ENCODE assay signal across 8 cellular contexts in the genomic region with DNA sequence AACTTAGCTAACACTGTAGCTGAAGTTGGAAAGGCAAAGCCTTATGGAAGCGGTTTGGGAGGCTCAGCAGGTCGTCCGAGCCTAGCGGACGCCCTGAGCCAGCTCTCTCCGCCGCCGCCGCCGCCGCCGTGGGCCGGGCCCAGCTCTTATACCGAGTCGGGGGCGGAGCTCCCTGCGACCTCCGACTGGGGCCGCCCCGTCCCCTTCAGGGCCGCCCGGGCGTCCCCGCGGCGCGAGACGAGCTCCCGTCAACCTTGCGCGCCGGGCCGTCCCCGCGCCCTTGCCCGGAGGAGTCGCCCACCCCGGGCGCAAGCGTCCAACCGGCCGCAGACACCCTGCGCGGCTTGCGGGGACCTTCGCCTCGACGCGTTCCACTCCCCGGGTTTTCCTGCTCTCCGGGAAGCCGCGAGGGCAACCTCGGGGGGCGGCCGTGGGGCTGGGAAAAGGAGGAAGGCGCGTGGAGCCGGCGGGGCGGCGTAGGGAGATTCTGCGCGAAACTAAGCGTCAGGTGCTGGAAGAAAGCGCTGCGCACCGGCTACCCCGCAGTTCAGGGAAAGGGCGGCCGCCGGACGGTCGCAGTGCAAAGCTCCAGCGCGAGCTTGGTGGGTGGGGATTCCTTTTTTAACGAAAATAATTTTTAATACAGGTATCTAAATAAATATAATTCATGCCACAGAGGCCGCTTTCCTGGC. TPM values are rescaled to one million over a fixed set of nuclear protein-coding genes. Genes with fewer than 3 reads are reported as not detected.
A peak's percentile ranks its signal among the peaks of the same experiment; 100 is the strongest.
DNase-seq lines count a peak whose midpoint lies in the region; ATAC-seq and TF ChIP-seq lines count a peak whose summit lies in the region.

A gene with protein sequence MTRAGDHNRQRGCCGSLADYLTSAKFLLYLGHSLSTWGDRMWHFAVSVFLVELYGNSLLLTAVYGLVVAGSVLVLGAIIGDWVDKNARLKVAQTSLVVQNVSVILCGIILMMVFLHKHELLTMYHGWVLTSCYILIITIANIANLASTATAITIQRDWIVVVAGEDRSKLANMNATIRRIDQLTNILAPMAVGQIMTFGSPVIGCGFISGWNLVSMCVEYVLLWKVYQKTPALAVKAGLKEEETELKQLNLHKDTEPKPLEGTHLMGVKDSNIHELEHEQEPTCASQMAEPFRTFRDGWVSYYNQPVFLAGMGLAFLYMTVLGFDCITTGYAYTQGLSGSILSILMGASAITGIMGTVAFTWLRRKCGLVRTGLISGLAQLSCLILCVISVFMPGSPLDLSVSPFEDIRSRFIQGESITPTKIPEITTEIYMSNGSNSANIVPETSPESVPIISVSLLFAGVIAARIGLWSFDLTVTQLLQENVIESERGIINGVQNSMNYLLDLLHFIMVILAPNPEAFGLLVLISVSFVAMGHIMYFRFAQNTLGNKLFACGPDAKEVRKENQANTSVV (minus strand): TSS at position 125 of the 692 bp plus-strand sequence. CDS start 326 bp downstream, outside the sequence.

- H3K9me3 ChIP-seq in Peyer's patch, result no peaks in the 10 kb centered on the region
- H3K9me3 ChIP-seq in subcutaneous abdominal adipose tissue (ENCODE audit: control insufficient read depth in 5 of 5, low read length in 5 of 5), result no peaks in the 10 kb centered on the region

- TF ChIP-seq POLR2A in Peyer's patch (IDR thresholded peaks at IDR 0.05), result peak; percentile 92 to 93

- H3K27me3 ChIP-seq in Peyer's patch (no peaks in the 10 kb centered on the region), subcutaneous abdominal adipose tissue (ENCODE audit: control insufficient read depth in 5 of 5, insufficient read depth in 4 of 5, low read length in 5 of 5) (no peaks in the 10 kb centered on the region)

- ATAC-seq in HG03439 (IDR thresholded peaks at IDR 0.05; ENCODE audit: unreplicated experiment), result peak; percentile 79

- H3K4me1 ChIP-seq in Peyer's patch (peaks cover 0 to 26% (median 0%) of the 10 kb centered on the region in 4 donors), subcutaneous abdominal adipose tissue (ENCODE audit: control insufficient read depth in 5 of 5, insufficient read depth in 5 of 5, low read length in 5 of 5) (peaks cover 7 to 54% (median 52%) of the 10 kb centered on the region in 5 donors)

- peak within 1 kb of the TSS; percentile 76 to 94 (median 88) for H3K27ac ChIP-seq in Peyer's patch
- peak within 1 kb of the TSS; percentile 90 for H3K27ac ChIP-seq in subcutaneous abdominal adipose tissue (ENCODE audit: low read depth, low read length)

- peak within 1 kb of the TSS; percentile 66 to 82 (median 81) for H3K9ac ChIP-seq in subcutaneous abdominal adipose tissue (ENCODE audit: low read length in 5 of 5)

- peaks cover 5% of the 10 kb centered on the region for H3K36me3 Mint-ChIP-seq in nephron progenitor cell (ENCODE audit: low read depth)

- H3K9me3 Mint-ChIP-seq in nephron progenitor cell, result no peaks in the 10 kb centered on the region

- DNase-seq in NCI-H524 (lab: John Stamatoyannopoulos, UW) (peak; percentile 63 to 81), NCI-H524 treated with DMSO at 0.1 percent for 48 hours (lab: John Stamatoyannopoulos, UW) (no peak), Peyer's patch (peak; percentile 47 to 91 (median 84)), fibroblast of villous mesenchyme (ENCODE audit: low read depth) (peak; percentile 57), nephron progenitor cell (peak; percentile 86)
- peak; percentile 88 for DNase-seq in activated effector memory CD4-positive, alpha-beta T cell treated with anti-CD3 and anti-CD28 coated beads, Interleukin-2, amount 50 U/mL, for 16 hours

- TF ChIP-seq CTCF in Peyer's patch (IDR thresholded peaks at IDR 0.05) (no peak), fibroblast of villous mesenchyme (IDR thresholded peaks at IDR 0.05; ENCODE audit: insufficient read depth, low read depth, low read length) (no peak), nephron progenitor cell (IDR thresholded peaks at IDR 0.05) (no peak)

- no peaks in the 10 kb centered on the region for H3K36me3 ChIP-seq in Peyer's patch
- peaks cover 0 to 5% (median 4%) of the 10 kb centered on the region in 5 donors for H3K36me3 ChIP-seq in subcutaneous abdominal adipose tissue (ENCODE audit: control insufficient read depth in 5 of 5, insufficient read depth in 5 of 5, low read length in 5 of 5)

- peaks cover 36% of the 10 kb centered on the region for H3K27me3 Mint-ChIP-seq in nephron progenitor cell (ENCODE audit: low read depth, poor library complexity)

- H3K4me3 ChIP-seq in Peyer's patch (peak within 1 kb of the TSS; percentile 51 to 71 (median 62)), fibroblast of villous mesenchyme (ENCODE audit: low read depth, low read length) (peak within 1 kb of the TSS; percentile 65), subcutaneous abdominal adipose tissue (ENCODE audit: low read depth in 1 of 5, low read length in 5 of 5) (peak within 1 kb of the TSS; percentile 87 to 97 (median 92))

- H3K4me3 Mint-ChIP-seq in nephron progenitor cell, result peak within 1 kb of the TSS; percentile 93

- peaks cover 30% of the 10 kb centered on the region for H3K4me1 Mint-ChIP-seq in nephron progenitor cell

- H3K27ac Mint-ChIP-seq in nephron progenitor cell, result peak within 1 kb of the TSS; percentile 36

RNA-seq across cellular contexts. Expression of the gene that starts here (rescaled TPM):
- total RNA-seq in Peyer's patch (100 to 1,000 TPM in 3 of 4 donors, 10 to 100 TPM in 1; 69.8 to 208 (median 149) TPM), fibroblast of villous mesenchyme (7.7 and 19.4 TPM in 2 replicates)
